Comparison of ENCODE assay signal across 8 cellular contexts in the genomic region with DNA sequence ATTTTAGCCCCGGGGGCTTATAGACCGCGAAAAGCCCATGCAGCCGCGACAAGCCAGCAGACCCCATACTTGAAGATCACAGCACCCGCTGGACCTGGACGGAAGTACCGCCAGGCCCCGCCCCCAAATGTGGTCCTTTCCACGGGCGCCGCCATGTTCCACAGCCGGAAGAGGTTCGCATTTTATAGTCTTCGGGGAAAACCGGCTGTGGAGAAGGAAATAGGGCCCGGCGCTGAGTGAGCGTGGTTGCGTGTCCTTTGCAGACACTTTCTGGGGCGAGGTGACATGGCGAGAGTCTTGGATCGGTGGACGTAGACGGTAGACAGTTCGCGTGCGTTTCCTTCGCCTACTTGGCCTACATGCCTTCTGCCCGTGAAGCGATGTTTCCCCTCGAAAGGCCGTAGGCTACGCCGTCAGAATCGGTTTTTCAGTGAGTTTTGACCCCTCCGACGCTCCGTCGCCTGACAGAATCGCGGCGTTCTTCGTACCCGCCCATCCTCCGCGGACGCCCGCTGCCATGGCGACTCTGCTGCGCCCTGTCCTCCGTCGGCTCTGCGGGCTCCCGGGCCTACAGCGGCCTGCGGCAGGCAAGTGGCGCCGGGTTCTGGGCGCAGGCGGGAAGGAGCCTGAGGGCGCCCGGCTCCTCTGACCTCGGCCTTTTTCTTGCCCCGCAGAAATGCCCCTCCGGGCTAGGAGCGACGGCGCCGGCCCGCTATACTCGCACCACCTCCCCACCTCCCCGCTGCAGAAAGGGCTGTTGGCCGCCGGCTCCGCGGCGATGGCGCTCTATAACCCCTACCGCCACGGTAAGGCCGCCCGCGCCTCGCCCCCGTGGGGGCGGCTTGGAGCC. TPM values are rescaled to one million over a fixed set of nuclear protein-coding genes. Genes with fewer than 3 reads are reported as not detected.
DNase-seq lines count a peak whose midpoint lies in the region; ATAC-seq and TF ChIP-seq lines count a peak whose summit lies in the region.

Gene COQ4, plus strand, starts transcription at position 498 of the 850 bp plus-strand sequence. Its CDS starts 20 bp downstream, at position 518.
A gene with protein sequence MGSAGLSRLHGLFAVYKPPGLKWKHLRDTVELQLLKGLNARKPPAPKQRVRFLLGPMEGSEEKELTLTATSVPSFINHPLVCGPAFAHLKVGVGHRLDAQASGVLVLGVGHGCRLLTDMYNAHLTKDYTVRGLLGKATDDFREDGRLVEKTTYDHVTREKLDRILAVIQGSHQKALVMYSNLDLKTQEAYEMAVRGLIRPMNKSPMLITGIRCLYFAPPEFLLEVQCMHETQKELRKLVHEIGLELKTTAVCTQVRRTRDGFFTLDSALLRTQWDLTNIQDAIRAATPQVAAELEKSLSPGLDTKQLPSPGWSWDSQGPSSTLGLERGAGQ (minus strand): TSS at position 106 of the 850 bp plus-strand sequence. CDS start 39 bp downstream, at position 67.

- peaks cover 37% of the 10 kb centered on the region for H3K36me3 ChIP-seq in BE2C

- H3K4me3 ChIP-seq in BE2C (ENCODE audit: low read depth, low read length) (peak within 1 kb of the TSS; percentile 71), choroid plexus epithelial cell (ENCODE audit: low read depth, low read length) (peak within 1 kb of the TSS; percentile 92)

- peak; percentile 96 for DNase-seq in BE2C
- peak; percentile 93 for DNase-seq in GM19240 (ENCODE audit: insufficient read length, low spot score)
- peak; percentile 85 for DNase-seq in NCI-H524 treated with DMSO at 0.1 percent for 48 hours (lab: John Stamatoyannopoulos, UW)
- DNase-seq in activated CD4-positive, alpha-beta T cell treated with anti-CD3 and anti-CD28 coated beads for 4 hours: peak; percentile 92 to 94
- DNase-seq in choroid plexus epithelial cell (ENCODE audit: low read depth): peak; percentile 95
- DNase-seq in kidney tubule cell (ENCODE audit: low spot score): peak; percentile 94
- DNase-seq in stimulated activated CD4-positive, alpha-beta T cell treated with anti-CD3 and anti-CD28 coated beads, Interleukin-1b, Interleukin-23, amount 100 ng/mL, for 1 hour (ENCODE audit: low read depth in 2 of 2): peak; percentile 79 to 87

- peak; percentile 60 for ATAC-seq in HG03457 (IDR thresholded peaks at IDR 0.05; ENCODE audit: unreplicated experiment)

- no peaks in the 10 kb centered on the region for H3K9me3 ChIP-seq in BE2C

- TF ChIP-seq CTCF in BE2C (IDR thresholded peaks at IDR 0.05; ENCODE audit: low read depth, low read length): no peak
- no peak for TF ChIP-seq CTCF in choroid plexus epithelial cell (conservative IDR thresholded peaks at IDR 0.05; ENCODE audit: low read depth, low read length)

- no peaks in the 10 kb centered on the region for H3K27me3 ChIP-seq in BE2C

- no peaks in the 10 kb centered on the region for H3K4me1 ChIP-seq in BE2C

RNA-seq across cellular contexts. Expression of gene COQ4, which starts in this region (rescaled TPM):
- 203 TPM for polyA plus RNA-seq in BE2C (2012; ENCODE audit: insufficient read depth, insufficient read length, low read depth)

RNA-seq across cellular contexts. Expression of the second gene that starts in this region (rescaled TPM):
- polyA plus RNA-seq in BE2C (2012; ENCODE audit: insufficient read depth, insufficient read length, low read depth): 212 TPM

Comparison
In these comparisons a context has a peak if more than half of its experiments do, and no peak if none do; other contexts are left out.
1. Peak in every context shown above with its lines: DNase-seq, ATAC-seq and H3K4me3 ChIP-seq.